26 cellular contexts compared by ENCODE assay signal in the genomic region with DNA sequence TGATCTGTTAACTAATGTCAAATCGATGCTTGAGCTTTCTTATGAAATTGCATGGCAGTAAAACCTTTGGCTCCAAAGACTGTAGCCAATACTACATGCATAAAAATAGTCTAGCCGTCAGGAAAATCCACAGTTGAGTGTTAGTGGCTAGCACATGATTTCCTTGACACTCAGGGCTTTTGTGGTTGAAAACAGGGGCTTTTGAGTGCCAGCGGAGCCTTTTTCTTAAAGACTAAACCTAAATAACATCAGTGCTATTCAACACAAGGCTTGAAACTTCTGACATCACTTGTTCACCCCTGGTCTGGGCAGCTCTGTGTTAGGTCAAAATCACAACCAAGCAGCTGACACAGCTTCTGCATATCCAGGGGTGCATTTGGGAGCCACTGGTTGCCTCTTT.
"Had no signal": no experiment of that assay in that cellular context is flagged by ENCODE, and none has a peak within 500 bp of the region (broad histone marks: within the 10 kb centered on the region; RNA-seq: fewer than 3 reads in every experiment).

No MANE protein-coding gene starts in this region.

- H3K4me2 ChIP-seq: smooth muscle cell had no signal

- H3K27me3 ChIP-seq: gastrocnemius medialis, ovary, suprapubic skin had no signal

- ATAC-seq: effector memory CD8-positive, alpha-beta T cell; esophagus mucosa; left lobe of liver; naive thymus-derived CD4-positive, alpha-beta T cell; right cardiac atrium; stimulated activated naive CD8-positive, alpha-beta T cell treated with anti-CD3 and anti-CD28 coated beads, Interleukin-15, amount 100 ng/mL, for 72 hours had no signal

- H3K4me1 ChIP-seq: psoas muscle had no signal

- DNase-seq: cortex of kidney; effector memory CD8-positive, alpha-beta T cell; gastrocnemius medialis; head of caudate nucleus; kidney; midbrain; naive thymus-derived CD4-positive, alpha-beta T cell; nephron progenitor cell; nucleus accumbens; ovary; posterior cingulate gyrus; psoas muscle; right cardiac atrium; stimulated activated CD4-positive, alpha-beta T cell treated with anti-CD3 and anti-CD28 coated beads, Interleukin-12 subunit alpha, Interleukin-12 subunit beta, amount 100 ng/mL, for 4 hours; stimulated activated CD4-positive, alpha-beta T cell treated with anti-CD3 and anti-CD28 coated beads, Interleukin-1b, Interleukin-23, amount 100 ng/mL, for 48 hours; stimulated activated CD4-positive, alpha-beta T cell treated with anti-CD3 and anti-CD28 coated beads, Interleukin-4, amount 100 ng/mL, for 1 hour; stimulated activated CD8-positive, alpha-beta memory T cell treated with anti-CD3 and anti-CD28 coated beads, Interleukin-4, amount 100 ng/mL, for 48 hours; stimulated activated naive CD4-positive, alpha-beta T cell; stimulated activated naive CD8-positive, alpha-beta T cell treated with anti-CD3 and anti-CD28 coated beads, Interleukin-15, amount 100 ng/mL, for 72 hours; trophoblast cell had no signal

- H3K36me3 ChIP-seq: gastrocnemius medialis, ovary, suprapubic skin had no signal

- H3K4me3 ChIP-seq: gastrocnemius medialis, lung, ovary, psoas muscle, smooth muscle cell, suprapubic skin had no signal

- H3K9me3 ChIP-seq: gastrocnemius medialis, suprapubic skin had no signal

- H3K27ac ChIP-seq: epithelial cell of prostate, ovary, psoas muscle, suprapubic skin had no signal

- FAIRE-seq: kidney had no signal
